ENCODE assay signal across 1 cellular context in genomic region chr5:163437309-163438182, GRCh38.
TF ChIP-seq lines count a peak whose summit lies in the region.

TSS of gene CCNG1 (plus strand) at chr5:163437595. CDS start at chr5:163439257, 1,662 bp downstream.

TF ChIP-seq in H1, 55 proteins besides CTCF, POLR2A, EP300 and RAD21 (continued from another document):
- no peak for TF ChIP-seq KDM5A (IDR thresholded peaks at IDR 0.05; ENCODE audit: low read length)
- TF ChIP-seq TBP (IDR thresholded peaks at IDR 0.05; ENCODE audit: low read depth, low read length), result peak; percentile 96
- TF ChIP-seq ATF2 (IDR thresholded peaks at IDR 0.05; ENCODE audit: low read length), result 0 out of 2 replicates have a peak, but pooled peaks have one; percentile 55
- TF ChIP-seq ATF3 (IDR thresholded peaks at IDR 0.05; ENCODE audit: insufficient read depth, low read depth, low read length), result no peak
- no peak for TF ChIP-seq RFX5 (IDR thresholded peaks at IDR 0.05; ENCODE audit: borderline replicate concordance, low read depth, low read length)
- TF ChIP-seq SAP30 (IDR thresholded peaks at IDR 0.05; ENCODE audit: insufficient read depth, insufficient replicate concordance, low read length), result peak; percentile 68
- TF ChIP-seq SIN3A (conservative IDR thresholded peaks at IDR 0.05 in 1 of 2, IDR thresholded peaks at IDR 0.05 in 1 of 2; ENCODE audit: low read depth in 1 of 2, low read length in 2 of 2), result peak in 1 of 2 experiments; percentile 87; a peak in 2 of 4 replicates
- TF ChIP-seq POU5F1 (IDR thresholded peaks at IDR 0.05; ENCODE audit: low read depth, low read length), result no peak
- no peak for TF ChIP-seq ZNF274 (IDR thresholded peaks at IDR 0.05; ENCODE audit: borderline replicate concordance, extremely low read depth, low read length)
- no peak for TF ChIP-seq MAFK (IDR thresholded peaks at IDR 0.05; ENCODE audit: low read depth, low read length)
- TF ChIP-seq TEAD4 (IDR thresholded peaks at IDR 0.05; ENCODE audit: low read depth, low read length), result 0 out of 2 replicates have a peak, but pooled peaks have one; percentile 3
- no peak for TF ChIP-seq CBX8 (IDR thresholded peaks at IDR 0.05; ENCODE audit: borderline replicate concordance, low read depth, low read length)
- TF ChIP-seq HDAC6 (IDR thresholded peaks at IDR 0.05; ENCODE audit: low read depth, low read length), result no peak
- TF ChIP-seq KDM4A (IDR thresholded peaks at IDR 0.05; ENCODE audit: low read depth, low read length, severe bottlenecking), result peak; percentile 46
- peak; percentile 57 for TF ChIP-seq SP2 (IDR thresholded peaks at IDR 0.05; ENCODE audit: low read length)
- no peak for TF ChIP-seq CHD7 (IDR thresholded peaks at IDR 0.05; ENCODE audit: insufficient replicate concordance, low read length)
- TF ChIP-seq TAF1 (IDR thresholded peaks at IDR 0.05; ENCODE audit: low read depth, low read length), result peak; percentile 96
- TF ChIP-seq BACH1 (IDR thresholded peaks at IDR 0.05; ENCODE audit: low read length), result peak; percentile 52; the same call in 1 of the 2 replicates
- TF ChIP-seq FOSL1 (IDR thresholded peaks at IDR 0.05; ENCODE audit: insufficient read depth, low read depth, low read length), result no peak
- TF ChIP-seq CBX5 (IDR thresholded peaks at IDR 0.05; ENCODE audit: low read depth, low read length), result no peak
- 0 out of 2 replicates have a peak, but pooled peaks have one; percentile 26 for TF ChIP-seq EGR1 (IDR thresholded peaks at IDR 0.05; ENCODE audit: borderline replicate concordance, low read depth, low read length)
- TF ChIP-seq MAX (IDR thresholded peaks at IDR 0.05), result no peak
- TF ChIP-seq SP1 (IDR thresholded peaks at IDR 0.05; ENCODE audit: low read depth, low read length), result peak; percentile 95
- peak; percentile 94 for TF ChIP-seq POLR2AphosphoS5 (IDR thresholded peaks at IDR 0.05; ENCODE audit: low read depth, low read length)
- no peak for TF ChIP-seq BCL11A (IDR thresholded peaks at IDR 0.05; ENCODE audit: low read depth in 2 of 2, low read length in 2 of 2)
- peak; percentile 96 for TF ChIP-seq PHF8 (conservative IDR thresholded peaks at IDR 0.05; ENCODE audit: low read depth, low read length)
- no peak for TF ChIP-seq CEBPB (IDR thresholded peaks at IDR 0.05; ENCODE audit: low read depth, low read length)
- TF ChIP-seq ASH2L (IDR thresholded peaks at IDR 0.05; ENCODE audit: low read length), result peak; percentile 84
- TF ChIP-seq SP4 (IDR thresholded peaks at IDR 0.05; ENCODE audit: low read length), result no peak; the same call in 1 of the 2 replicates
- peak; percentile 91 for TF ChIP-seq TAF7 (optimal IDR thresholded peaks at IDR 0.05; ENCODE audit: borderline replicate concordance, low read depth, low read length)
- peak; percentile 61; the same call in 1 of the 2 replicates for TF ChIP-seq CHD1 (IDR thresholded peaks at IDR 0.05; ENCODE audit: low read depth, low read length)
- TF ChIP-seq SRF (IDR thresholded peaks at IDR 0.05; ENCODE audit: low read depth, low read length), result no peak
- TF ChIP-seq SIX5 (IDR thresholded peaks at IDR 0.05; ENCODE audit: low read depth, low read length), result no peak
- TF ChIP-seq RBBP5 (IDR thresholded peaks at IDR 0.05; ENCODE audit: borderline replicate concordance, low read depth, low read length), result peak; percentile 87; the same call in 1 of the 2 replicates
- no peak for TF ChIP-seq TCF12 (IDR thresholded peaks at IDR 0.05; ENCODE audit: low read depth, low read length)
- peak; percentile 95 for TF ChIP-seq CHD2 (IDR thresholded peaks at IDR 0.05; ENCODE audit: low read length)
- TF ChIP-seq JUND (IDR thresholded peaks at IDR 0.05; ENCODE audit: low read length), result no peak
- peak; percentile 86; the same call in 1 of the 2 replicates for TF ChIP-seq GTF2F1 (IDR thresholded peaks at IDR 0.05; ENCODE audit: borderline replicate concordance, low read depth, low read length)
- no peak for TF ChIP-seq SUZ12 (IDR thresholded peaks at IDR 0.05; ENCODE audit: low read length)
- TF ChIP-seq RXRA (IDR thresholded peaks at IDR 0.05; ENCODE audit: insufficient read depth, low read depth, low read length), result no peak
- TF ChIP-seq YY1 (IDR thresholded peaks at IDR 0.05; ENCODE audit: low read depth, low read length), result no peak
- TF ChIP-seq SIRT6 (IDR thresholded peaks at IDR 0.05; ENCODE audit: low read length), result no peak
- no peak for TF ChIP-seq NRF1 (IDR thresholded peaks at IDR 0.05; ENCODE audit: low read depth, low read length)
- TF ChIP-seq USF2 (IDR thresholded peaks at IDR 0.05; ENCODE audit: low read length), result peak; percentile 76
- TF ChIP-seq CTBP2 (IDR thresholded peaks at IDR 0.05; ENCODE audit: borderline replicate concordance, insufficient read depth, insufficient read length, low read length), result no peak
- TF ChIP-seq NANOG (IDR thresholded peaks at IDR 0.05; ENCODE audit: insufficient read depth, low read depth, low read length, poor library complexity, severe bottlenecking), result no peak
- no peak for TF ChIP-seq GABPA (IDR thresholded peaks at IDR 0.05; ENCODE audit: borderline replicate concordance, insufficient read depth, low read length)
- peak; percentile 65 for TF ChIP-seq BRCA1 (IDR thresholded peaks at IDR 0.05; ENCODE audit: low read depth, low read length)
- no peak for TF ChIP-seq JUN (IDR thresholded peaks at IDR 0.05; ENCODE audit: low read depth, low read length)
- TF ChIP-seq E2F6 (IDR thresholded peaks at IDR 0.05), result peak; percentile 40; the same call in 1 of the 2 replicates
- no peak for TF ChIP-seq KDM1A (IDR thresholded peaks at IDR 0.05; ENCODE audit: borderline replicate concordance, low read length)
- peak; percentile 36; the same call in 1 of the 2 replicates for TF ChIP-seq CREB1 (IDR thresholded peaks at IDR 0.05)
- TF ChIP-seq RNF2 (IDR thresholded peaks at IDR 0.05; ENCODE audit: borderline replicate concordance, low read depth, low read length, missing control alignments, poor library complexity, severe bottlenecking), result no peak
